ENCODE assay signal across 1 cellular context in the genomic region with DNA sequence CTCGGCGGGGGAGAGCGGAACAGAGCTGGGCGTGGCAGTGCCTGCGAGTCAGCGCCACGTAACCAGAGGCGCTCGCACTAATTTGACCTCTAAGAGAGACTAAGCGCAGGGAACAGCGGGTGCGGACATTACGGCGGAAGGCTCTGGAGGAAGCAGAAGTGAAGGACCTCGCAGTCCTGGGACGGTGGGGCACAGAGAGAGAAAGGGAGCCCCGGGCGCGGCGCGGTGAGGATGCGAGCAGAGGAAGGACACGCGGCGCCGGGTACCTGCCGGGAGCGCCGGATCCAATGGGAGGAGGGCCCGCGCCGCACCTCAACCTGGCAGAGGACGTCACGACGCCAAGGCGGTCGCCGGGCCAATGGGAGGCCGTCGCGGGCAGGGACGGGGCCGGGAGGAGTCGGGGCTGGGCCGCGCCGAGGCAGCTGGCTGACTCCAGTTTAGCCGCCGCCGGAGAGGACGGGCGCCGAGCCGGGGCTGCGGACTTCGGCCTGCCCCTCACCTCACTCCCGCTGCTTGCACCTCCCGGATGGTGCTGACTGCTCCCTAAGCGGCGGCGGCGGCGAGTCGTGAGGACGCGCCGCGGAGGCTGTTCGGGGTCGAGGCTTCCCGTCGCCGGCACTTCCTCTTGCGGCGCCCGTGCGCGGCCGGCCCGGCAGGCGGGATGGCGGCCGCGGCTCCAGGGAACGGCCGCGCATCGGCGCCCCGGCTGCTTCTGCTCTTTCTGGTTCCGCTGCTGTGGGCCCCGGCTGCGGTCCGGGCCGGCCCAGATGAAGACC.
TF ChIP-seq lines count a peak whose summit lies in the region.

A gene with protein sequence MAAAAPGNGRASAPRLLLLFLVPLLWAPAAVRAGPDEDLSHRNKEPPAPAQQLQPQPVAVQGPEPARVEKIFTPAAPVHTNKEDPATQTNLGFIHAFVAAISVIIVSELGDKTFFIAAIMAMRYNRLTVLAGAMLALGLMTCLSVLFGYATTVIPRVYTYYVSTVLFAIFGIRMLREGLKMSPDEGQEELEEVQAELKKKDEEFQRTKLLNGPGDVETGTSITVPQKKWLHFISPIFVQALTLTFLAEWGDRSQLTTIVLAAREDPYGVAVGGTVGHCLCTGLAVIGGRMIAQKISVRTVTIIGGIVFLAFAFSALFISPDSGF (plus strand): TSS at position 429 of the 776 bp plus-strand sequence. CDS start 233 bp downstream, at position 662.

TF ChIP-seq in K562, 482 proteins besides CTCF, POLR2A, EP300 and RAD21 (continued from another document and continues in another):
- TF ChIP-seq, protein P1, sequence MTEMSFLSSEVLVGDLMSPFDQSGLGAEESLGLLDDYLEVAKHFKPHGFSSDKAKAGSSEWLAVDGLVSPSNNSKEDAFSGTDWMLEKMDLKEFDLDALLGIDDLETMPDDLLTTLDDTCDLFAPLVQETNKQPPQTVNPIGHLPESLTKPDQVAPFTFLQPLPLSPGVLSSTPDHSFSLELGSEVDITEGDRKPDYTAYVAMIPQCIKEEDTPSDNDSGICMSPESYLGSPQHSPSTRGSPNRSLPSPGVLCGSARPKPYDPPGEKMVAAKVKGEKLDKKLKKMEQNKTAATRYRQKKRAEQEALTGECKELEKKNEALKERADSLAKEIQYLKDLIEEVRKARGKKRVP (CRISPR knock-in tag; IDR thresholded peaks at IDR 0.05) = no peak
- TF ChIP-seq XRCC4 (IDR thresholded peaks at IDR 0.05; ENCODE audit: extremely low read depth, insufficient read depth, insufficient read length) (no peak), FOXA3 (CRISPR knock-in tag; conservative IDR thresholded peaks at IDR 0.05 in 1 of 2, IDR thresholded peaks at IDR 0.05 in 1 of 2) (0 out of 4 replicates have a peak, but pooled peaks of 1 of the 2 experiments have one; percentile 15), HMG20B (CRISPR knock-in tag; IDR thresholded peaks at IDR 0.05) (no peak), PHTF2 (CRISPR knock-in tag; IDR thresholded peaks at IDR 0.05) (no peak), LARP7 (IDR thresholded peaks at IDR 0.05) (no peak), NR2F6 (CRISPR knock-in tag; IDR thresholded peaks at IDR 0.05) (no peak), NFYB (IDR thresholded peaks at IDR 0.05; ENCODE audit: extremely low read depth, insufficient read length) (peak; percentile 68), SNRNP70 (optimal IDR thresholded peaks at IDR 0.05; ENCODE audit: low read depth, low read length) (no peak), NFRKB (IDR thresholded peaks at IDR 0.05; ENCODE audit: low read depth) (peak; percentile 64; the same call in 1 of the 2 replicates), NEUROD1 (IDR thresholded peaks at IDR 0.05; ENCODE audit: borderline replicate concordance, low read depth, low read length, partially characterized antibody) (peak; percentile 57), NONO (IDR thresholded peaks at IDR 0.05; ENCODE audit: low read depth in 2 of 2, low read length in 1 of 2) (peak; percentile 72 to 93), HCFC1 (IDR thresholded peaks at IDR 0.05; ENCODE audit: low read depth, low read length) (peak; percentile 41), FIP1L1 (IDR thresholded peaks at IDR 0.05; ENCODE audit: low read depth, low read length, poor library complexity, severe bottlenecking) (peak; percentile 71)
- TF ChIP-seq, protein P2, sequence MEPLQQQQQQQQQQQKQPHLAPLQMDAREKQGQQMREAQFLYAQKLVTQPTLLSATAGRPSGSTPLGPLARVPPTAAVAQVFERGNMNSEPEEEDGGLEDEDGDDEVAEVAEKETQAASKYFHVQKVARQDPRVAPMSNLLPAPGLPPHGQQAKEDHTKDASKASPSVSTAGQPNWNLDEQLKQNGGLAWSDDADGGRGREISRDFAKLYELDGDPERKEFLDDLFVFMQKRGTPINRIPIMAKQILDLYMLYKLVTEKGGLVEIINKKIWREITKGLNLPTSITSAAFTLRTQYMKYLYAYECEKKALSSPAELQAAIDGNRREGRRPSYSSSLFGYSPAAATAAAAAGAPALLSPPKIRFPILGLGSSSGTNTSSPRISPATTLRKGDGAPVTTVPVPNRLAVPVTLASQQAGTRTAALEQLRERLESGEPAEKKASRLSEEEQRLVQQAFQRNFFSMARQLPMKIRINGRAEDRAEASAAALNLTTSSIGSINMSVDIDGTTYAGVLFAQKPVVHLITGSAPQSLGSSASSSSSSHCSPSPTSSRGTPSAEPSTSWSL (CRISPR knock-in tag; IDR thresholded peaks at IDR 0.05; ENCODE audit: borderline replicate concordance) = 0 out of 2 replicates have a peak, but pooled peaks have one; percentile 5
- TF ChIP-seq, protein P3, sequence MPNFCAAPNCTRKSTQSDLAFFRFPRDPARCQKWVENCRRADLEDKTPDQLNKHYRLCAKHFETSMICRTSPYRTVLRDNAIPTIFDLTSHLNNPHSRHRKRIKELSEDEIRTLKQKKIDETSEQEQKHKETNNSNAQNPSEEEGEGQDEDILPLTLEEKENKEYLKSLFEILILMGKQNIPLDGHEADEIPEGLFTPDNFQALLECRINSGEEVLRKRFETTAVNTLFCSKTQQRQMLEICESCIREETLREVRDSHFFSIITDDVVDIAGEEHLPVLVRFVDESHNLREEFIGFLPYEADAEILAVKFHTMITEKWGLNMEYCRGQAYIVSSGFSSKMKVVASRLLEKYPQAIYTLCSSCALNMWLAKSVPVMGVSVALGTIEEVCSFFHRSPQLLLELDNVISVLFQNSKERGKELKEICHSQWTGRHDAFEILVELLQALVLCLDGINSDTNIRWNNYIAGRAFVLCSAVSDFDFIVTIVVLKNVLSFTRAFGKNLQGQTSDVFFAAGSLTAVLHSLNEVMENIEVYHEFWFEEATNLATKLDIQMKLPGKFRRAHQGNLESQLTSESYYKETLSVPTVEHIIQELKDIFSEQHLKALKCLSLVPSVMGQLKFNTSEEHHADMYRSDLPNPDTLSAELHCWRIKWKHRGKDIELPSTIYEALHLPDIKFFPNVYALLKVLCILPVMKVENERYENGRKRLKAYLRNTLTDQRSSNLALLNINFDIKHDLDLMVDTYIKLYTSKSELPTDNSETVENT (CRISPR knock-in tag; IDR thresholded peaks at IDR 0.05) = peak; percentile 93
- TF ChIP-seq, protein P4, sequence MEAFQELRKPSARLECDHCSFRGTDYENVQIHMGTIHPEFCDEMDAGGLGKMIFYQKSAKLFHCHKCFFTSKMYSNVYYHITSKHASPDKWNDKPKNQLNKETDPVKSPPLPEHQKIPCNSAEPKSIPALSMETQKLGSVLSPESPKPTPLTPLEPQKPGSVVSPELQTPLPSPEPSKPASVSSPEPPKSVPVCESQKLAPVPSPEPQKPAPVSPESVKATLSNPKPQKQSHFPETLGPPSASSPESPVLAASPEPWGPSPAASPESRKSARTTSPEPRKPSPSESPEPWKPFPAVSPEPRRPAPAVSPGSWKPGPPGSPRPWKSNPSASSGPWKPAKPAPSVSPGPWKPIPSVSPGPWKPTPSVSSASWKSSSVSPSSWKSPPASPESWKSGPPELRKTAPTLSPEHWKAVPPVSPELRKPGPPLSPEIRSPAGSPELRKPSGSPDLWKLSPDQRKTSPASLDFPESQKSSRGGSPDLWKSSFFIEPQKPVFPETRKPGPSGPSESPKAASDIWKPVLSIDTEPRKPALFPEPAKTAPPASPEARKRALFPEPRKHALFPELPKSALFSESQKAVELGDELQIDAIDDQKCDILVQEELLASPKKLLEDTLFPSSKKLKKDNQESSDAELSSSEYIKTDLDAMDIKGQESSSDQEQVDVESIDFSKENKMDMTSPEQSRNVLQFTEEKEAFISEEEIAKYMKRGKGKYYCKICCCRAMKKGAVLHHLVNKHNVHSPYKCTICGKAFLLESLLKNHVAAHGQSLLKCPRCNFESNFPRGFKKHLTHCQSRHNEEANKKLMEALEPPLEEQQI (IDR thresholded peaks at IDR 0.05) = no peak
- TF ChIP-seq, protein P5, sequence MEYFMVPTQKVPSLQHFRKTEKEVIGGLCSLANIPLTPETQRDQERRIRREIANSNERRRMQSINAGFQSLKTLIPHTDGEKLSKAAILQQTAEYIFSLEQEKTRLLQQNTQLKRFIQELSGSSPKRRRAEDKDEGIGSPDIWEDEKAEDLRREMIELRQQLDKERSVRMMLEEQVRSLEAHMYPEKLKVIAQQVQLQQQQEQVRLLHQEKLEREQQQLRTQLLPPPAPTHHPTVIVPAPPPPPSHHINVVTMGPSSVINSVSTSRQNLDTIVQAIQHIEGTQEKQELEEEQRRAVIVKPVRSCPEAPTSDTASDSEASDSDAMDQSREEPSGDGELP (CRISPR knock-in tag; IDR thresholded peaks at IDR 0.05; ENCODE audit: borderline replicate concordance) = peak; percentile 86
- TF ChIP-seq, protein P6, sequence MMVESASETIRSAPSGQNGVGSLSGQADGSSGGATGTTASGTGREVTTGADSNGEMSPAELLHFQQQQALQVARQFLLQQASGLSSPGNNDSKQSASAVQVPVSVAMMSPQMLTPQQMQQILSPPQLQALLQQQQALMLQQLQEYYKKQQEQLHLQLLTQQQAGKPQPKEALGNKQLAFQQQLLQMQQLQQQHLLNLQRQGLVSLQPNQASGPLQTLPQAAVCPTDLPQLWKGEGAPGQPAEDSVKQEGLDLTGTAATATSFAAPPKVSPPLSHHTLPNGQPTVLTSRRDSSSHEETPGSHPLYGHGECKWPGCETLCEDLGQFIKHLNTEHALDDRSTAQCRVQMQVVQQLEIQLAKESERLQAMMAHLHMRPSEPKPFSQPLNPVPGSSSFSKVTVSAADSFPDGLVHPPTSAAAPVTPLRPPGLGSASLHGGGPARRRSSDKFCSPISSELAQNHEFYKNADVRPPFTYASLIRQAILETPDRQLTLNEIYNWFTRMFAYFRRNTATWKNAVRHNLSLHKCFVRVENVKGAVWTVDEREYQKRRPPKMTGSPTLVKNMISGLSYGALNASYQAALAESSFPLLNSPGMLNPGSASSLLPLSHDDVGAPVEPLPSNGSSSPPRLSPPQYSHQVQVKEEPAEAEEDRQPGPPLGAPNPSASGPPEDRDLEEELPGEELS (CRISPR knock-in tag; IDR thresholded peaks at IDR 0.05; ENCODE audit: borderline replicate concordance) = peak; percentile 93
- TF ChIP-seq, protein P7, sequence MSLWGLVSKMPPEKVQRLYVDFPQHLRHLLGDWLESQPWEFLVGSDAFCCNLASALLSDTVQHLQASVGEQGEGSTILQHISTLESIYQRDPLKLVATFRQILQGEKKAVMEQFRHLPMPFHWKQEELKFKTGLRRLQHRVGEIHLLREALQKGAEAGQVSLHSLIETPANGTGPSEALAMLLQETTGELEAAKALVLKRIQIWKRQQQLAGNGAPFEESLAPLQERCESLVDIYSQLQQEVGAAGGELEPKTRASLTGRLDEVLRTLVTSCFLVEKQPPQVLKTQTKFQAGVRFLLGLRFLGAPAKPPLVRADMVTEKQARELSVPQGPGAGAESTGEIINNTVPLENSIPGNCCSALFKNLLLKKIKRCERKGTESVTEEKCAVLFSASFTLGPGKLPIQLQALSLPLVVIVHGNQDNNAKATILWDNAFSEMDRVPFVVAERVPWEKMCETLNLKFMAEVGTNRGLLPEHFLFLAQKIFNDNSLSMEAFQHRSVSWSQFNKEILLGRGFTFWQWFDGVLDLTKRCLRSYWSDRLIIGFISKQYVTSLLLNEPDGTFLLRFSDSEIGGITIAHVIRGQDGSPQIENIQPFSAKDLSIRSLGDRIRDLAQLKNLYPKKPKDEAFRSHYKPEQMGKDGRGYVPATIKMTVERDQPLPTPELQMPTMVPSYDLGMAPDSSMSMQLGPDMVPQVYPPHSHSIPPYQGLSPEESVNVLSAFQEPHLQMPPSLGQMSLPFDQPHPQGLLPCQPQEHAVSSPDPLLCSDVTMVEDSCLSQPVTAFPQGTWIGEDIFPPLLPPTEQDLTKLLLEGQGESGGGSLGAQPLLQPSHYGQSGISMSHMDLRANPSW (CRISPR knock-in tag; IDR thresholded peaks at IDR 0.05) = peak; percentile 84; the same call in 1 of the 2 replicates
